In genomic region chr12:43104524-43104923, GRCh38 we compare ENCODE assay signal across 17 cellular contexts.
DNase-seq lines count a peak whose midpoint lies in the region; ATAC-seq and TF ChIP-seq lines count a peak whose summit lies in the region.
"Had no signal": no experiment of that assay in that cellular context is flagged by ENCODE, and none has a peak within 500 bp of the region (broad histone marks: within the 10 kb centered on the region; RNA-seq: fewer than 3 reads in every experiment).

No MANE protein-coding gene starts in this region.

- no peak overlapping the region for H2AFZ ChIP-seq in trophoblast cell (ENCODE audit: insufficient read depth, low read length, poor library complexity)

- ATAC-seq in aorta (ENCODE audit: low FRiP score) (no peak), HG03280 (IDR thresholded peaks at IDR 0.05; ENCODE audit: unreplicated experiment) (no peak), GM19463 (IDR thresholded peaks at IDR 0.05; ENCODE audit: unreplicated experiment) (no peak)
- ATAC-seq: activated CD8-positive, alpha-beta T cell treated with anti-CD3 and anti-CD28 coated beads for 36 hours had no signal

- no peak overlapping the region for H2BK5ac ChIP-seq in trophoblast cell (ENCODE audit: low read depth, low read length, poor library complexity)

- H3K9me3 ChIP-seq in trophoblast cell (ENCODE audit: insufficient read depth, low read depth, low read length) (no peaks in the 10 kb centered on the region), aorta (ENCODE audit: control insufficient read depth, low read length) (no peaks in the 10 kb centered on the region)

- H2BK12ac ChIP-seq in trophoblast cell (ENCODE audit: low read length), result no peak overlapping the region

- H3K4me1 ChIP-seq in trophoblast cell (ENCODE audit: control insufficient read depth in 1 of 2, insufficient read depth in 2 of 2, low read length in 2 of 2) (peaks cover 0 to 2% of the 10 kb centered on the region in 2 experiments), aorta (ENCODE audit: control insufficient read depth in 1 of 2, insufficient read depth in 2 of 2, low read length in 2 of 2) (no peaks in the 10 kb centered on the region)

- no peaks in the 10 kb centered on the region for H3K27me3 Mint-ChIP-seq in chondrocyte (ENCODE audit: low read depth)
- H3K27me3 Mint-ChIP-seq: activated CD8-positive, alpha-beta T cell treated with anti-CD3 and anti-CD28 coated beads for 36 hours; CD4-positive, alpha-beta memory T cell; central memory CD8-positive, alpha-beta T cell had no signal

- no peak overlapping the region for H3K4me3 Mint-ChIP-seq in chondrocyte (ENCODE audit: unreplicated experiment)
- H3K4me3 Mint-ChIP-seq: activated CD8-positive, alpha-beta T cell treated with anti-CD3 and anti-CD28 coated beads for 36 hours; CD4-positive, alpha-beta memory T cell; central memory CD8-positive, alpha-beta T cell had no signal

- DNase-seq in DMS 273 (lab: John Stamatoyannopoulos, UW; ENCODE audit: unreplicated experiment), result peak; percentile 75
- DNase-seq in DMS 273 treated with DMSO at 0.1 percent for 48 hours (lab: John Stamatoyannopoulos, UW), result no peak
- DNase-seq in NCI-H226, result peak; percentile 71
- DNase-seq in chondrocyte (ENCODE audit: low spot score), result no peak
- no peak for DNase-seq in trophoblast cell
- DNase-seq in aorta, result no peak
- DNase-seq: activated CD8-positive, alpha-beta T cell treated with anti-CD3 and anti-CD28 coated beads for 36 hours; activated gamma-delta T cell treated with Interleukin-2 at 50 U/mL for 16 hours; CD4-positive, alpha-beta memory T cell; NCI-H1436 treated with DMSO at 0.1 percent for 48 hours; SHP77 treated with DMSO at 0.1 percent for 48 hours; small intestine had no signal

- H4K8ac ChIP-seq in trophoblast cell (ENCODE audit: low read depth, low read length), result no peak overlapping the region

- H3K36me3 ChIP-seq in trophoblast cell (ENCODE audit: control insufficient read depth in 1 of 2, insufficient read depth in 2 of 2, low read length in 2 of 2) (no peaks in the 10 kb centered on the region), aorta (ENCODE audit: control insufficient read depth in 1 of 2, insufficient read depth in 2 of 2, low read length in 1 of 2) (no peaks in the 10 kb centered on the region)

- H3K36me3 Mint-ChIP-seq in chondrocyte (ENCODE audit: low read depth), result no peaks in the 10 kb centered on the region
- H3K36me3 Mint-ChIP-seq: CD4-positive, alpha-beta memory T cell had no signal

- no peak overlapping the region for H3K4ac ChIP-seq in trophoblast cell (ENCODE audit: low read depth, low read length)

- no peak overlapping the region for H2AK5ac ChIP-seq in trophoblast cell (ENCODE audit: low read length)

- no peaks in the 10 kb centered on the region for H3K79me2 ChIP-seq in trophoblast cell (ENCODE audit: control insufficient read depth, insufficient read depth, low read length, poor library complexity)

- no peak overlapping the region for H2BK120ac ChIP-seq in trophoblast cell (ENCODE audit: insufficient read depth, low read length, poor library complexity)

- peaks cover 34% of the 10 kb centered on the region for H3K4me1 Mint-ChIP-seq in chondrocyte (ENCODE audit: low read depth)
- H3K4me1 Mint-ChIP-seq: CD4-positive, alpha-beta memory T cell; central memory CD8-positive, alpha-beta T cell had no signal

- intact Hi-C loops in aorta (cut with DNase I), result no loop called here

- peak overlapping the region; percentile 62 for H3K27ac Mint-ChIP-seq in chondrocyte (ENCODE audit: unreplicated experiment)
- H3K27ac Mint-ChIP-seq: activated CD8-positive, alpha-beta T cell treated with anti-CD3 and anti-CD28 coated beads for 36 hours; CD4-positive, alpha-beta memory T cell had no signal

- no peak overlapping the region for H3K14ac ChIP-seq in trophoblast cell (ENCODE audit: low read length)

- H3K27me3 ChIP-seq in trophoblast cell (ENCODE audit: insufficient read depth, low read length), result no peaks in the 10 kb centered on the region
- H3K27me3 ChIP-seq in aorta (ENCODE audit: control insufficient read depth in 1 of 2, insufficient read depth in 2 of 2, low read length in 1 of 2), result no peaks in the 10 kb centered on the region

- no peak overlapping the region for H3K27ac ChIP-seq in trophoblast cell (ENCODE audit: low read depth, low read length)
- no peak overlapping the region for H3K27ac ChIP-seq in aorta (ENCODE audit: low read depth in 1 of 2, low read length in 2 of 2)
- H3K27ac ChIP-seq: 22Rv1, epithelial cell of prostate had no signal

- peak overlapping the region; percentile 74 for H3K23ac ChIP-seq in trophoblast cell (ENCODE audit: low read length)

- no CpG with 5 or more reads among the region's 3 CpGs for WGBS in trophoblast cell (ENCODE audit: extremely low coverage, insufficient coverage, insufficient read length)
- WGBS in aorta, 2 donors, result 87 to 89% methylated on average over 3 of the region's 3 CpGs

- H3K18ac ChIP-seq in trophoblast cell (ENCODE audit: low read length), result no peak overlapping the region

- no peak overlapping the region for H3K9ac ChIP-seq in trophoblast cell (ENCODE audit: low read length)

- H3K4me2 ChIP-seq in trophoblast cell (ENCODE audit: low read length), result peak overlapping the region; percentile 19

- H3K4me3 ChIP-seq in trophoblast cell (ENCODE audit: low read depth, low read length) (no peak overlapping the region), aorta (ENCODE audit: low read length in 2 of 2) (no peak overlapping the region)

- peaks cover 5% of the 10 kb centered on the region for H3K9me3 Mint-ChIP-seq in chondrocyte (ENCODE audit: low read depth)
- H3K9me3 Mint-ChIP-seq: activated CD8-positive, alpha-beta T cell treated with anti-CD3 and anti-CD28 coated beads for 36 hours had no signal

- no peaks in the 10 kb centered on the region for H3K79me1 ChIP-seq in trophoblast cell (ENCODE audit: low read length)

- H4K12ac ChIP-seq in trophoblast cell (ENCODE audit: low read depth, low read length), result no peak overlapping the region

- no peak overlapping the region for H4K91ac ChIP-seq in trophoblast cell (ENCODE audit: low read depth, low read length)

- TF ChIP-seq CTCF in chondrocyte (IDR thresholded peaks at IDR 0.05), result peak; percentile 28

Comparison
In these comparisons a context has a peak if more than half of its experiments do, and no peak if none do; other contexts are left out.
1. DNase-seq: peak in DMS 273 (single experiment) and NCI-H226 (single experiment); none in DMS 273 treated with DMSO at 0.1 percent for 48 hours (single experiment), chondrocyte (single experiment), trophoblast cell (0 of 2) and aorta (0 of 2).